Comparison of ENCODE assay signal across 8 cellular contexts in the genomic region with DNA sequence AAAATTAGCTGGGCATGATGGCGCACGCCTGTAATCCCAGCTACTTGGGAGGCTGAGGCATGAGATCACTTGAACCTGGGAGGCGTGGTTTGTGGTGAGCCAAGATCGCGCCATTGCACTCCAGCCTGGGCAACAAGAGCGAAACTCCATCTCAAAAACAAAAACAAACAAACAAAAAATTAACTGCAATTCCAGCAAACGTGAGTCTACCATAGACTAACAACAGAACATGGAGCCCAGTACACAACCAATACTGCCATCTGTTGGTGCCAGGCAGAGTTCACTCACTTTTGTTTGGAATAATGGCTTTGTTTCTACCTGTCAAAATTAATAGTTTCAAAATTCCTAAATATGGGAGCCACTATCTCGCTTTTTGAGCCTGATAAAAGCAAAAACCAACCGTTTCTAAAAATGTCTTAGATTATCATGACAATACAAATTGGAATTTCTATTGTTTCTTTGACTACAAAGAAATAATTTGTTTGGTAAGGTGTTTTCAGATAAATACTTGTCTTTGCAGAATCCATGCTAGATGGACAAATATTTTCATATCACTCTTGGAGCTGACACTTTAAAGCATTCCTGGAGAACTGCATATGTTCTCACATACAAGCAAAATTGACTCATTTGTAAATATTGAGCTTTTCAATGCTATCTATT. TPM values are rescaled to one million over a fixed set of nuclear protein-coding genes. Genes with fewer than 3 reads are reported as not detected.
A peak's percentile ranks its signal among the peaks of the same experiment; 100 is the strongest.
DNase-seq lines count a peak whose midpoint lies in the region; ATAC-seq and TF ChIP-seq lines count a peak whose summit lies in the region.

No MANE protein-coding gene starts in this region.

- H3K36me3 Mint-ChIP-seq in brain, result no peaks in the 10 kb centered on the region

- TF ChIP-seq CTCF in AG09309 (IDR thresholded peaks at IDR 0.05; ENCODE audit: control insufficient read depth, insufficient read depth, low read depth, low read length, missing control alignments) (peak; percentile 52), GM12864 (IDR thresholded peaks at IDR 0.05; ENCODE audit: low read depth, low read length, missing control alignments) (peak; percentile 71), brain (conservative IDR thresholded peaks at IDR 0.05) (peak; percentile 67 to 79)

- no peak overlapping the region for H3K4me3 ChIP-seq in AG09309 (ENCODE audit: control insufficient read depth, low read depth, low read length)
- no peak overlapping the region for H3K4me3 ChIP-seq in GM12864 (ENCODE audit: low read depth, low read length)

- H3K4me1 Mint-ChIP-seq in brain, result peaks cover 2% of the 10 kb centered on the region

- DNase-seq in AG09309 (ENCODE audit: low read depth) (no peak), GM12864 (ENCODE audit: low read depth) (no peak), NCI-H524 treated with DMSO at 0.1 percent for 48 hours (lab: John Stamatoyannopoulos, UW) (peak; percentile 6), lung microvascular endothelial cell (ENCODE audit: low read depth in 2 of 2) (peak; percentile 68 to 76), SKM-1 (lab: John Stamatoyannopoulos, UW; ENCODE audit: unreplicated experiment) (no peak)

- no peak overlapping the region for H3K4me3 Mint-ChIP-seq in brain

- no peak for ATAC-seq in GM18868 (IDR thresholded peaks at IDR 0.05; ENCODE audit: unreplicated experiment)
- ATAC-seq in GM21390 (IDR thresholded peaks at IDR 0.05; ENCODE audit: unreplicated experiment), result no peak

- H3K9me3 Mint-ChIP-seq in brain, result no peaks in the 10 kb centered on the region

- H3K27ac Mint-ChIP-seq in brain, result no peak overlapping the region

- H3K27me3 Mint-ChIP-seq in brain, result peaks cover 8% of the 10 kb centered on the region

RNA-seq across cellular contexts. Expression of gene GPR176, which starts 45.0 kb away (rescaled TPM):
- 22.8 TPM for polyA plus RNA-seq in brain (ENCODE audit: insufficient read depth, low read depth, low replicate concordance)
- total RNA-seq in lung microvascular endothelial cell, result 2.4 and 14.4 TPM in 2 replicates

RNA-seq across cellular contexts. Expression of gene EIF2AK4, which starts 58.9 kb away (rescaled TPM):
- 11.1 TPM for polyA plus RNA-seq in brain (ENCODE audit: insufficient read depth, low read depth, low replicate concordance)
- total RNA-seq in lung microvascular endothelial cell, result 22.0 and 25.8 TPM in 2 replicates

Comparison
In these comparisons a context has a peak if more than half of its experiments do, and no peak if none do; other contexts are left out.
1. DNase-seq: peak in NCI-H524 treated with DMSO at 0.1 percent for 48 hours (single experiment) and lung microvascular endothelial cell (2 of 2); none in AG09309 (single experiment), GM12864 (single experiment) and SKM-1 (single experiment).
2. Peak in every context shown above with its lines, with median percentiles within 50 percentile points of each other: CTCF ChIP-seq.